1 cellular context compared by ENCODE assay signal in genomic region chr12:6470375-6471163, GRCh38.
A peak's percentile ranks its signal among the peaks of the same experiment; 100 is the strongest.
TF ChIP-seq lines count a peak whose summit lies in the region.

A gene with protein sequence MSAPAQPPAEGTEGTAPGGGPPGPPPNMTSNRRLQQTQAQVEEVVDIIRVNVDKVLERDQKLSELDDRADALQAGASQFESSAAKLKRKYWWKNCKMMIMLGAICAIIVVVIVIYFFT (minus strand): TSS chr12:6470677. CDS start chr12:6470531, 146 bp downstream.

TF ChIP-seq in GM12878, 131 proteins besides CTCF, POLR2A, EP300 and RAD21 (continued from another document):
- TF ChIP-seq, protein P1, sequence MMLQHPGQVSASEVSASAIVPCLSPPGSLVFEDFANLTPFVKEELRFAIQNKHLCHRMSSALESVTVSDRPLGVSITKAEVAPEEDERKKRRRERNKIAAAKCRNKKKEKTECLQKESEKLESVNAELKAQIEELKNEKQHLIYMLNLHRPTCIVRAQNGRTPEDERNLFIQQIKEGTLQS (IDR thresholded peaks at IDR 0.05; ENCODE audit: borderline replicate concordance, extremely low read depth, low read depth, low read length): no peak
- TF ChIP-seq ZNF384 (IDR thresholded peaks at IDR 0.05; ENCODE audit: borderline replicate concordance, low read depth, low read length): no peak
- TF ChIP-seq KLF5 (IDR thresholded peaks at IDR 0.05; ENCODE audit: partially characterized antibody): peak; percentile 80
